In genomic region chr5:126599971-126600630, GRCh38 we compare ENCODE assay signal across 8 cellular contexts. TPM values are rescaled to one million over a fixed set of nuclear protein-coding genes. Genes with fewer than 3 reads are reported as not detected.
A peak's percentile ranks its signal among the peaks of the same experiment; 100 is the strongest.
DNase-seq lines count a peak whose midpoint lies in the region; ATAC-seq and TF ChIP-seq lines count a peak whose summit lies in the region.
"Not testable (repeated sequence)": the region's sequence is repeated elsewhere in the genome, so short reads cannot be mapped to it uniquely, and the experiment has no call there.

No MANE protein-coding gene starts in this region.

- H3K4me1 Mint-ChIP-seq in effector memory CD8-positive, alpha-beta T cell (ENCODE audit: low read depth in 2 of 2), result peaks cover 13 to 20% of the 10 kb centered on the region in 2 donors
- peaks cover 11 to 19% of the 10 kb centered on the region in 2 donors for H3K4me1 Mint-ChIP-seq in natural killer cell
- H3K4me1 Mint-ChIP-seq in stimulated activated memory B cell treated with anti-CD40 and anti-IgM and Interleukin-4, amounts not matched to agents 10 μg/mL and 1 μg/mL and 100 μg/mL, for 72 hours, result peaks cover 33% of the 10 kb centered on the region

- H3K27me3 Mint-ChIP-seq in effector memory CD8-positive, alpha-beta T cell; stimulated activated memory B cell treated with anti-CD40 and anti-IgM and Interleukin-4, amounts not matched to agents 10 μg/mL and 1 μg/mL and 100 μg/mL, for 72 hours: not testable (repeated sequence)
- H3K27me3 Mint-ChIP-seq in natural killer cell (ENCODE audit: low read depth in 2 of 2), result peaks cover 0 to 11% of the 10 kb centered on the region in 2 donors

- H3K9me3 Mint-ChIP-seq in activated naive CD4-positive, alpha-beta T cell treated with anti-CD3 and anti-CD28 coated beads, Interleukin-2, amount 50 U/mL, for 72 hours; effector memory CD8-positive, alpha-beta T cell; natural killer cell; stimulated activated memory B cell treated with anti-CD40 and anti-IgM and Interleukin-4, amounts not matched to agents 10 μg/mL and 1 μg/mL and 100 μg/mL, for 72 hours: not testable (repeated sequence)

- peak overlapping the region; percentile 80 to 91 for H3K4me3 Mint-ChIP-seq in effector memory CD8-positive, alpha-beta T cell
- peak overlapping the region; percentile 82 for H3K4me3 Mint-ChIP-seq in natural killer cell
- H3K4me3 Mint-ChIP-seq in stimulated activated memory B cell treated with anti-CD40 and anti-IgM and Interleukin-4, amounts not matched to agents 10 μg/mL and 1 μg/mL and 100 μg/mL, for 72 hours, result peak overlapping the region; percentile 93

- not testable (repeated sequence) for TF ChIP-seq CTCF in AG04450 (IDR thresholded peaks at IDR 0.05; ENCODE audit: low read depth, low read length); natural killer cell (IDR thresholded peaks at IDR 0.05)

- peak overlapping the region; percentile 32; the same call in 1 of the 2 replicates for H3K4me3 ChIP-seq in AG04450 (ENCODE audit: low read depth, low read length)
- H3K4me3 ChIP-seq in iPS-18c (ENCODE audit: insufficient read depth, low read depth, low read length), result peak overlapping the region; percentile 100; the same call in 1 of the 2 replicates

- not testable (repeated sequence) for H3K27me3 ChIP-seq in AG04450 (ENCODE audit: control insufficient read depth, insufficient read depth, low read length)

- CTCF ChIA-PET in AG04450 (lab: Charles Lee), result interaction anchor here (0.7 to 3.9 kb wide), 14 partner anchors 8 to 1565 kb away, joined by 3 to 41 read pairs (median 6); no protein-coding TSS in a partner anchor

- not testable (repeated sequence) for ATAC-seq in activated naive CD4-positive, alpha-beta T cell treated with anti-CD3 and anti-CD28 coated beads, Interleukin-2, amount 50 U/mL, for 72 hours; effector memory CD8-positive, alpha-beta T cell (replicated peaks); natural killer cell; stimulated activated memory B cell treated with anti-CD40 and anti-IgM and Interleukin-4, amounts not matched to agents 10 μg/mL and 1 μg/mL and 100 μg/mL, for 72 hours

- POLR2A ChIA-PET in AG04450 (lab: Yijun Ruan, JAX), result not testable (repeated sequence)

- H3K9me3 ChIP-seq in AG04450 (ENCODE audit: control insufficient read depth, insufficient read depth, low read length); iPS-18c (ENCODE audit: control insufficient read depth, insufficient read depth, low read length): not testable (repeated sequence)

- intact Hi-C loops in natural killer cell (cut with micrococcal nuclease), result loop anchor here (2.0 to 5.0 kb wide), 3 partner anchors 149 to 263 kb away; no protein-coding TSS in a partner anchor

- H3K27ac ChIP-seq in AG04450 (ENCODE audit: low read depth, low read length), result peak overlapping the region; percentile 57

- DNase-seq in AG04450 (ENCODE audit: low read depth, low spot score); activated naive CD4-positive, alpha-beta T cell treated with anti-CD3 and anti-CD28 coated beads, Interleukin-2, amount 50 U/mL, for 72 hours (ENCODE audit: low spot score in 2 of 2); effector memory CD8-positive, alpha-beta T cell; natural killer cell: not testable (repeated sequence)
- DNase-seq in HT-29 (ENCODE audit: low spot score) (peak; percentile 63), SIG-M5 treated with dmso at 0.1 percent for 504 hours (lab: John Stamatoyannopoulos, UW; ENCODE audit: unreplicated experiment) (peak; percentile 17)

- peak overlapping the region; percentile 84 to 86 for H3K27ac Mint-ChIP-seq in activated naive CD4-positive, alpha-beta T cell treated with anti-CD3 and anti-CD28 coated beads, Interleukin-2, amount 50 U/mL, for 72 hours
- H3K27ac Mint-ChIP-seq in effector memory CD8-positive, alpha-beta T cell, result peak overlapping the region; percentile 87 to 92
- H3K27ac Mint-ChIP-seq in natural killer cell, result peak overlapping the region; percentile 64 to 76
- H3K27ac Mint-ChIP-seq in stimulated activated memory B cell treated with anti-CD40 and anti-IgM and Interleukin-4, amounts not matched to agents 10 μg/mL and 1 μg/mL and 100 μg/mL, for 72 hours, result peak overlapping the region; percentile 77

- peaks cover 11 to 16% of the 10 kb centered on the region in 2 donors for H3K36me3 Mint-ChIP-seq in activated naive CD4-positive, alpha-beta T cell treated with anti-CD3 and anti-CD28 coated beads, Interleukin-2, amount 50 U/mL, for 72 hours
- peaks cover 37% of the 10 kb centered on the region for H3K36me3 Mint-ChIP-seq in effector memory CD8-positive, alpha-beta T cell (ENCODE audit: insufficient read depth)
- not testable (repeated sequence) for H3K36me3 Mint-ChIP-seq in natural killer cell
- H3K36me3 Mint-ChIP-seq in stimulated activated memory B cell treated with anti-CD40 and anti-IgM and Interleukin-4, amounts not matched to agents 10 μg/mL and 1 μg/mL and 100 μg/mL, for 72 hours, result peaks cover 12% of the 10 kb centered on the region

RNA-seq across cellular contexts. Expression of gene PHAX, which starts 0.6 kb away (rescaled TPM):
- polyA plus RNA-seq in AG04450 (2011; rRNA removed), result 38.9 and 61.0 TPM in 2 replicates
- 49.5 and 50.2 TPM in 2 replicates for polyA minus RNA-seq in AG04450 (2011; rRNA and poly(A)+ RNA removed)
- 14.8 and 20.3 TPM in 2 replicates for total RNA-seq in HT-29 (2014; rRNA removed; shearing (Covaris generic))
- 10 to 100 TPM; 33.4 to 39.1 TPM for total RNA-seq in activated naive CD4-positive, alpha-beta T cell treated with anti-CD3 and anti-CD28 coated beads, Interleukin-2, amount 50 U/mL, for 72 hours
- total RNA-seq in natural killer cell, result 10 to 100 TPM; 39.2 to 43.6 (median 40.0) TPM

RNA-seq across cellular contexts. Expression of gene ALDH7A1, which starts 5.1 kb away (rescaled TPM):
- polyA plus RNA-seq in AG04450 (2011; rRNA removed), result 82.2 and 97.2 TPM in 2 replicates
- 46.5 and 56.3 TPM in 2 replicates for polyA minus RNA-seq in AG04450 (2011; rRNA and poly(A)+ RNA removed)
- total RNA-seq in HT-29 (2014; rRNA removed; shearing (Covaris generic)), result 14.1 and 15.2 TPM in 2 replicates
- 10 to 100 TPM; 11.3 to 12.4 TPM for total RNA-seq in activated naive CD4-positive, alpha-beta T cell treated with anti-CD3 and anti-CD28 coated beads, Interleukin-2, amount 50 U/mL, for 72 hours
- 1 to 10 TPM in 2 of 3 donors, under 1 TPM in 1; 0.66 to 1.3 (median 1.2) TPM for total RNA-seq in natural killer cell
